ENCODE assay signal across 20 cellular contexts in the genomic region with DNA sequence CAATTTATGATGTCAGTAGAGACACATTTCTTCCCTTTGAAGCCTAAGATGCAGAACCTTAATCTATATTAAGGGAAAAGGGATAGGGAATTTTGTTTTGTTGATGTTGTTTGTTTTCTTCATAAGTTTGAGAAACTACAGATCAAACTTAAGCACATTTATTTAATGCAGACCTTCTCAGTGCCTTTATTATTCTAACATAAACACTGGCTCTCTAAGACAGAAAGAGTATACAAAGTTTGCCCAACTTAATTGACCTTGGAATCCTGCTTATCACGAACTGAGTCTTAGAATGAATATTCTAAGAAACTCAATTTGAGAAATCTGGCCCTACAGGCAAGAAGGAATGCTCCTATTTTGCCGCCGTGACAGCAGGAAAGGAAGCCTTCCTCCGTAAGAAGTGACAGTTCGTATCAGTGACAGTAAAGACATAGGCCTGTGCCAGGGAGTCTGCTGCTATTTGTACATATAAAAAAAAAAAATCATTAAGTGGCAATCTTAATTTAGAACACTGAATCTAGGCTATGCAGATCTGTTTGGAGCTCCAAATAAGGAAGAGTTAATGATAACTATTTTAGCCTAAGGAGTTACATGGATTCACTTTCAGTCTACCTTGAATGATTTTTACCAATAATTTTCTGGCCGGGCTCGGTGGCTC. TPM values are rescaled to one million over a fixed set of nuclear protein-coding genes. Genes with fewer than 3 reads are reported as not detected.
DNase-seq lines count a peak whose midpoint lies in the region; ATAC-seq and TF ChIP-seq lines count a peak whose summit lies in the region.
"Had no signal": no experiment of that assay in that cellular context is flagged by ENCODE, and none has a peak within 500 bp of the region (broad histone marks: within the 10 kb centered on the region; RNA-seq: fewer than 3 reads in every experiment).

No MANE protein-coding gene starts in this region.

- peaks cover 0 to 98% (median 22%) of the 10 kb centered on the region in 9 donors for H3K36me3 ChIP-seq in heart right ventricle
- H3K36me3 ChIP-seq in neuronal stem cell (replicated peaks in 1 of 2; ENCODE audit: control insufficient read depth in 2 of 2, insufficient read depth in 2 of 2, low read length in 2 of 2): peaks cover 0 to 50% of the 10 kb centered on the region in 2 donors

- H3K9me3 ChIP-seq in heart right ventricle (no peaks in the 10 kb centered on the region), neuronal stem cell (replicated peaks in 1 of 2; ENCODE audit: control insufficient read depth in 2 of 2, insufficient read depth in 1 of 2, low read depth in 1 of 2, low read length in 2 of 2) (no peaks in the 10 kb centered on the region)
- H3K9me3 ChIP-seq: BLaER1, Caco-2 had no signal

- no peak for DNase-seq in Right ventricle myocardium inferior (ENCODE audit: missing footprints)
- no peak for DNase-seq in cardiac septum (ENCODE audit: low spot score)
- no peak for DNase-seq in heart right ventricle
- no peak for DNase-seq in left ventricle myocardium superior
- DNase-seq in NCI-H226: no peak
- no peak for DNase-seq in neuronal stem cell (ENCODE audit: low spot score)
- DNase-seq in middle frontal gyrus (ENCODE audit: extremely low spot score, low spot score): no peak
- DNase-seq in HCEC 1CT: no peak
- DNase-seq: Caco-2; CD4-positive, CD25-positive, alpha-beta regulatory T cell; CD8-positive, alpha-beta T cell; DMS153; DND-41; GOT3; H7; HFFc6 had no signal

- no peak overlapping the region for H2BK120ac ChIP-seq in neuronal stem cell (ENCODE audit: low read depth, low read length)

- no peak overlapping the region for H3K18ac ChIP-seq in neuronal stem cell (ENCODE audit: low read length)

- H4K91ac ChIP-seq in neuronal stem cell (ENCODE audit: low read depth, low read length, poor library complexity): no peak overlapping the region

- no peak overlapping the region for H3K9ac ChIP-seq in neuronal stem cell (ENCODE audit: low read depth, low read length, poor library complexity)
- H3K9ac ChIP-seq: BLaER1 had no signal

- TF ChIP-seq CTCF in heart right ventricle (IDR thresholded peaks at IDR 0.05): no peak

- H3K4me3 ChIP-seq in heart right ventricle (no peak overlapping the region), neuronal stem cell (ENCODE audit: low read length in 2 of 2) (no peak overlapping the region)
- H3K4me3 ChIP-seq: BLaER1 had no signal

- H4K8ac ChIP-seq in neuronal stem cell (ENCODE audit: low read depth, low read length): no peak overlapping the region

- no peak overlapping the region for H3K14ac ChIP-seq in neuronal stem cell (ENCODE audit: low read length)

- H3K27ac ChIP-seq in heart right ventricle: peak overlapping the region in 4 of 10 donors; percentile 16 to 28 (median 22)
- no peak overlapping the region for H3K27ac ChIP-seq in neuronal stem cell (replicated peaks; ENCODE audit: low read length)
- H3K27ac ChIP-seq: 22Rv1, BLaER1, C4-2B had no signal

- H3K4me2 ChIP-seq in neuronal stem cell (ENCODE audit: insufficient read depth, low read length, poor library complexity, severe bottlenecking): no peak overlapping the region
- H3K4me2 ChIP-seq: BLaER1 had no signal

- intact Hi-C loops in Right ventricle myocardium inferior (cut with DNase I) (no loop called here), cardiac septum (cut with DNase I) (no loop called here), heart right ventricle (cut with DNase I) (no loop called here), left ventricle myocardium superior (cut with micrococcal nuclease) (no loop called here)

- H3K4ac ChIP-seq in neuronal stem cell (ENCODE audit: low read length): no peak overlapping the region

- no peak overlapping the region for H2AFZ ChIP-seq in neuronal stem cell (ENCODE audit: low read length)

- H3K4me1 ChIP-seq in heart right ventricle: peaks cover 0 to 3% (median 0%) of the 10 kb centered on the region in 9 donors
- H3K4me1 ChIP-seq in neuronal stem cell (ENCODE audit: control insufficient read depth in 2 of 2, insufficient read depth in 1 of 2, low read depth in 1 of 2, low read length in 2 of 2): peaks cover 0 to 2% of the 10 kb centered on the region in 2 donors
- H3K4me1 ChIP-seq: BLaER1, Caco-2 had no signal

- peak; percentile 16 for ATAC-seq in Right ventricle myocardium inferior
- ATAC-seq in heart right ventricle: peak in 5 of 8 donors; percentile 39 to 70 (median 63)
- ATAC-seq in left ventricle myocardium superior: peak; percentile 80
- ATAC-seq: CD8-positive, alpha-beta T cell; HCT116 had no signal

- H2BK12ac ChIP-seq in neuronal stem cell (ENCODE audit: low read length): no peak overlapping the region

- H2BK15ac ChIP-seq in neuronal stem cell (ENCODE audit: low read length): no peak overlapping the region

- H2AK5ac ChIP-seq in neuronal stem cell (ENCODE audit: low read depth, low read length): no peak overlapping the region

- no peak overlapping the region for H2BK5ac ChIP-seq in neuronal stem cell (ENCODE audit: low read length)

- H3K27me3 ChIP-seq in heart right ventricle: no peaks in the 10 kb centered on the region
- H3K27me3 ChIP-seq in neuronal stem cell (ENCODE audit: control insufficient read depth in 3 of 3, insufficient read depth in 3 of 3, low read depth in 1 of 3, low read length in 3 of 3): no peaks in the 10 kb centered on the region
- H3K27me3 ChIP-seq: BLaER1 had no signal

- 65 to 72% methylated on average over 7 of the region's 7 CpGs for WGBS in heart right ventricle, 2 donors
- WGBS in neuronal stem cell (ENCODE audit: extremely low coverage in 2 of 2, insufficient read length in 2 of 2, insufficient replicate concordance in 1 of 2), 2 donors: no CpG with 5 or more reads among the region's 7 CpGs

- no peaks in the 10 kb centered on the region for H3K79me1 ChIP-seq in neuronal stem cell (ENCODE audit: low read depth, low read length)

- H3K23ac ChIP-seq in neuronal stem cell (ENCODE audit: low read depth, low read length, poor library complexity): no peak overlapping the region

RNA-seq across cellular contexts. Expression of a gene that starts 8.8 kb away (rescaled TPM):
- total RNA-seq in Right ventricle myocardium inferior (0.14 TPM), cardiac septum (0.38 TPM), heart right ventricle (under 1 TPM; 0.17 to 0.40 (median 0.21) TPM), left ventricle myocardium superior (0.20 TPM)
- under 1 TPM in 1 of 2 donors, not detected in 1; 0.04 TPM for polyA plus RNA-seq in heart right ventricle
- polyA plus RNA-seq in neuronal stem cell (2013, experiment 1 of 2): 0.01 TPM
- 0.01 TPM for polyA plus RNA-seq in neuronal stem cell (2013, experiment 2 of 2)
- total RNA-seq: Caco-2 had no signal

Comparison
In these comparisons a context has a peak if more than half of its experiments do, and no peak if none do; other contexts are left out.
1. ATAC-seq: peak in every context shown above with its lines; median percentile 80 in left ventricle myocardium superior; 63 in heart right ventricle; 16 in Right ventricle myocardium inferior.